20 cellular contexts compared by ENCODE assay signal in genomic region chr7:884191-885003, GRCh38. TPM values are rescaled to one million over a fixed set of nuclear protein-coding genes. Genes with fewer than 3 reads are reported as not detected.
DNase-seq lines count a peak whose midpoint lies in the region; ATAC-seq and TF ChIP-seq lines count a peak whose summit lies in the region.
"Had no signal": no experiment of that assay in that cellular context is flagged by ENCODE, and none has a peak within 500 bp of the region (broad histone marks: within the 10 kb centered on the region; RNA-seq: fewer than 3 reads in every experiment).

No MANE protein-coding gene starts in this region.

- H2BK5ac ChIP-seq in trophoblast cell (ENCODE audit: low read depth, low read length, poor library complexity): no peak overlapping the region

- no peaks in the 10 kb centered on the region for H3K79me1 ChIP-seq in trophoblast cell (ENCODE audit: low read length)

- POLR2A ChIA-PET in WTC11 (lab: Charles Lee): no interaction called here

- H3K18ac ChIP-seq in trophoblast cell (ENCODE audit: low read length): no peak overlapping the region

- peak overlapping the region; percentile 90 for H3K4ac ChIP-seq in trophoblast cell (ENCODE audit: low read depth, low read length)

- H3K36me3 ChIP-seq in trophoblast cell (ENCODE audit: control insufficient read depth in 1 of 2, insufficient read depth in 2 of 2, low read length in 2 of 2): peaks cover 46 to 50% of the 10 kb centered on the region in 2 experiments

- H3K4me2 ChIP-seq in trophoblast cell (ENCODE audit: low read length): no peak overlapping the region

- peak; percentile 37 for DNase-seq in CD14-positive monocyte (ENCODE audit: low spot score)
- no peak for DNase-seq in WTC11 (ENCODE audit: low spot score)
- peak in 2 of 3 donors; percentile 50 to 51 for DNase-seq in right cardiac atrium
- DNase-seq in trophoblast cell: no peak
- no peak for DNase-seq in globus pallidus (ENCODE audit: low spot score)
- DNase-seq in NAMALWA (ENCODE audit: low spot score): no peak
- no peak for DNase-seq in NCI-H1436 (lab: John Stamatoyannopoulos, UW)
- DNase-seq in NCI-H510A (lab: John Stamatoyannopoulos, UW): no peak
- DNase-seq: ACHN; activated CD4-positive, alpha-beta T cell treated with anti-CD3 and anti-CD28 coated beads for 36 hours; activated naive CD8-positive, alpha-beta T cell treated with anti-CD3 and anti-CD28 coated beads, Interleukin-2, amount 10 ng/mL, durations not matched to agents 7 days and 5 days; DMS79; KG1; MV-4-11; NCI-H2029; NCI-H446 treated with DMSO at 0.1 percent for 48 hours; stimulated activated CD8-positive, alpha-beta memory T cell treated with anti-CD3 and anti-CD28 coated beads, Interleukin-4, amount 100 ng/mL, for 48 hours had no signal

- H3K27me3 Mint-ChIP-seq in CD14-positive monocyte (ENCODE audit: low read depth in 3 of 3) (no peaks in the 10 kb centered on the region), WTC11 (ENCODE audit: low read depth) (no peaks in the 10 kb centered on the region)
- H3K27me3 Mint-ChIP-seq: activated CD4-positive, alpha-beta T cell treated with anti-CD3 and anti-CD28 coated beads for 36 hours; activated naive CD8-positive, alpha-beta T cell treated with anti-CD3 and anti-CD28 coated beads, Interleukin-2, amount 10 ng/mL, durations not matched to agents 7 days and 5 days; activated T-helper 17 cell treated with anti-CD3 and anti-CD28 coated beads, Interleukin-2, amount 50 U/mL, for 72 hours had no signal

- no peaks in the 10 kb centered on the region for H3K27me3 ChIP-seq in right cardiac atrium (ENCODE audit: control insufficient read depth, insufficient read depth)
- H3K27me3 ChIP-seq in trophoblast cell (ENCODE audit: insufficient read depth, low read length): no peaks in the 10 kb centered on the region
- H3K27me3 ChIP-seq: esophagus muscularis mucosa, gastroesophageal sphincter had no signal

- no peak overlapping the region for H3K23ac ChIP-seq in trophoblast cell (ENCODE audit: low read length)

- WGBS in right cardiac atrium: 89% methylated on average over 31 of the region's 31 CpGs
- no CpG with 5 or more reads among the region's 31 CpGs for WGBS in trophoblast cell (ENCODE audit: extremely low coverage, insufficient coverage, insufficient read length)

- no peak overlapping the region for H3K9ac ChIP-seq in trophoblast cell (ENCODE audit: low read length)

- no peak overlapping the region for H3K27ac ChIP-seq in right cardiac atrium (ENCODE audit: low read length)
- no peak overlapping the region for H3K27ac ChIP-seq in trophoblast cell (ENCODE audit: low read depth, low read length)

- H3K4me3 Mint-ChIP-seq in CD14-positive monocyte: no peak overlapping the region
- H3K4me3 Mint-ChIP-seq in WTC11: no peak overlapping the region
- H3K4me3 Mint-ChIP-seq: activated CD4-positive, alpha-beta T cell treated with anti-CD3 and anti-CD28 coated beads for 36 hours; activated naive CD8-positive, alpha-beta T cell treated with anti-CD3 and anti-CD28 coated beads, Interleukin-2, amount 10 ng/mL, durations not matched to agents 7 days and 5 days; activated T-helper 17 cell treated with anti-CD3 and anti-CD28 coated beads, Interleukin-2, amount 50 U/mL, for 72 hours had no signal

- no peak overlapping the region for H3K14ac ChIP-seq in trophoblast cell (ENCODE audit: low read length)

- H4K12ac ChIP-seq in trophoblast cell (ENCODE audit: low read depth, low read length): peak overlapping the region; percentile 16

- H3K4me1 ChIP-seq in right cardiac atrium (ENCODE audit: control insufficient read depth, insufficient read depth, low read length) (peaks cover 7% of the 10 kb centered on the region), trophoblast cell (ENCODE audit: control insufficient read depth in 1 of 2, insufficient read depth in 2 of 2, low read length in 2 of 2) (peaks cover 7 to 14% of the 10 kb centered on the region in 2 experiments)

- intact Hi-C loops in CD14-positive monocyte (cut with micrococcal nuclease): loop anchor here in 1 of 2 donors (10.0 kb wide), 1 partner anchor 270 kb away; no protein-coding TSS in a partner anchor
- intact Hi-C loops in right cardiac atrium (cut with DNase I): no loop called here

- peaks cover 2% of the 10 kb centered on the region for H3K4me1 Mint-ChIP-seq in CD14-positive monocyte
- peaks cover 4% of the 10 kb centered on the region; the same call in 1 of the 2 replicates for H3K4me1 Mint-ChIP-seq in WTC11

- H2AK5ac ChIP-seq in trophoblast cell (ENCODE audit: low read length): no peak overlapping the region

- H3K36me3 Mint-ChIP-seq in CD14-positive monocyte: peaks cover 22 to 55% of the 10 kb centered on the region in 2 donors
- H3K36me3 Mint-ChIP-seq in WTC11: peaks cover 16% of the 10 kb centered on the region

- no peak overlapping the region for H3K27ac Mint-ChIP-seq in CD14-positive monocyte
- peak overlapping the region; percentile 42 for H3K27ac Mint-ChIP-seq in WTC11
- H3K27ac Mint-ChIP-seq: activated CD4-positive, alpha-beta T cell treated with anti-CD3 and anti-CD28 coated beads for 36 hours; activated naive CD8-positive, alpha-beta T cell treated with anti-CD3 and anti-CD28 coated beads, Interleukin-2, amount 10 ng/mL, durations not matched to agents 7 days and 5 days; activated T-helper 17 cell treated with anti-CD3 and anti-CD28 coated beads, Interleukin-2, amount 50 U/mL, for 72 hours had no signal

- H3K79me2 ChIP-seq in trophoblast cell (ENCODE audit: control insufficient read depth, insufficient read depth, low read length, poor library complexity): peaks cover 43% of the 10 kb centered on the region

- H4K8ac ChIP-seq in trophoblast cell (ENCODE audit: low read depth, low read length): no peak overlapping the region

- TF ChIP-seq CTCF in CD14-positive monocyte (IDR thresholded peaks at IDR 0.05) (no peak), WTC11 (IDR thresholded peaks at IDR 0.05) (no peak)

- CTCF ChIA-PET in WTC11 (lab: Charles Lee): interaction anchor here (1.3 kb wide), 1 partner anchor 11 kb away, joined by 5 read pairs; no protein-coding TSS in a partner anchor

- H3K9me3 Mint-ChIP-seq in CD14-positive monocyte (peaks cover 0 to 4% (median 0%) of the 10 kb centered on the region in 7 donors), WTC11 (no peaks in the 10 kb centered on the region)
- H3K9me3 Mint-ChIP-seq: activated naive CD8-positive, alpha-beta T cell treated with anti-CD3 and anti-CD28 coated beads, Interleukin-2, amount 10 ng/mL, durations not matched to agents 7 days and 5 days; activated T-helper 17 cell treated with anti-CD3 and anti-CD28 coated beads, Interleukin-2, amount 50 U/mL, for 72 hours had no signal

- no peak overlapping the region for H2BK12ac ChIP-seq in trophoblast cell (ENCODE audit: low read length)

- ATAC-seq in WTC11 (no peak), right cardiac atrium (no peak)
- ATAC-seq: activated CD4-positive, alpha-beta T cell treated with anti-CD3 and anti-CD28 coated beads for 36 hours; activated T-helper 17 cell treated with anti-CD3 and anti-CD28 coated beads, Interleukin-2, amount 50 U/mL, for 72 hours; gastroesophageal sphincter had no signal

- H3K9me3 ChIP-seq in right cardiac atrium (ENCODE audit: control insufficient read depth, low read length) (no peaks in the 10 kb centered on the region), trophoblast cell (ENCODE audit: insufficient read depth, low read depth, low read length) (no peaks in the 10 kb centered on the region)
- H3K9me3 ChIP-seq: esophagus muscularis mucosa, gastroesophageal sphincter had no signal

- H2BK120ac ChIP-seq in trophoblast cell (ENCODE audit: insufficient read depth, low read length, poor library complexity): no peak overlapping the region

- H2AFZ ChIP-seq in trophoblast cell (ENCODE audit: insufficient read depth, low read length, poor library complexity): no peak overlapping the region

- no peak overlapping the region for H4K91ac ChIP-seq in trophoblast cell (ENCODE audit: low read depth, low read length)

- H3K4me3 ChIP-seq in right cardiac atrium (ENCODE audit: low read length): no peak overlapping the region
- no peak overlapping the region for H3K4me3 ChIP-seq in trophoblast cell (ENCODE audit: low read depth, low read length)
- H3K4me3 ChIP-seq: esophagus muscularis mucosa, gastroesophageal sphincter had no signal

TF ChIP-seq in WTC11, 78 proteins besides CTCF, POLR2A, EP300 and RAD21 (continues in another document):
- TF ChIP-seq, protein P1, sequence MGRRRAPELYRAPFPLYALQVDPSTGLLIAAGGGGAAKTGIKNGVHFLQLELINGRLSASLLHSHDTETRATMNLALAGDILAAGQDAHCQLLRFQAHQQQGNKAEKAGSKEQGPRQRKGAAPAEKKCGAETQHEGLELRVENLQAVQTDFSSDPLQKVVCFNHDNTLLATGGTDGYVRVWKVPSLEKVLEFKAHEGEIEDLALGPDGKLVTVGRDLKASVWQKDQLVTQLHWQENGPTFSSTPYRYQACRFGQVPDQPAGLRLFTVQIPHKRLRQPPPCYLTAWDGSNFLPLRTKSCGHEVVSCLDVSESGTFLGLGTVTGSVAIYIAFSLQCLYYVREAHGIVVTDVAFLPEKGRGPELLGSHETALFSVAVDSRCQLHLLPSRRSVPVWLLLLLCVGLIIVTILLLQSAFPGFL (CRISPR knock-in tag; IDR thresholded peaks at IDR 0.05; ENCODE audit: borderline replicate concordance): no peak
- no peak for TF ChIP-seq TP53 (CRISPR knock-in tag; IDR thresholded peaks at IDR 0.05)
- TF ChIP-seq SP1 (CRISPR knock-in tag; conservative IDR thresholded peaks at IDR 0.05): no peak
- TF ChIP-seq NFE2L1 (CRISPR knock-in tag; IDR thresholded peaks at IDR 0.05): no peak

RNA-seq across cellular contexts. Expression of gene GET4, which starts 8.0 kb away (rescaled TPM):
- polyA plus RNA-seq in CD14-positive monocyte (10 to 100 TPM; 20.1 to 25.5 TPM), right cardiac atrium (22.2 TPM)
- total RNA-seq in WTC11 (2021) (73.0 to 82.0 TPM (median 73.4 TPM) in 3 replicates), right cardiac atrium (10 to 100 TPM; 20.1 to 23.6 (median 22.2) TPM)
- 81.6 and 84.3 TPM in 2 replicates for polyA plus RNA-seq in trophoblast cell (2013)

RNA-seq across cellular contexts. Expression of gene SUN1, which starts 52.1 kb away (rescaled TPM):
- polyA plus RNA-seq in CD14-positive monocyte (10 to 100 TPM; 44.2 to 51.5 TPM), right cardiac atrium (86.9 TPM)
- total RNA-seq in WTC11 (2021) (149 to 158 TPM (median 156 TPM) in 3 replicates), right cardiac atrium (100 to 1,000 TPM; 139 to 163 (median 147) TPM)
- 85.9 and 88.3 TPM in 2 replicates for polyA plus RNA-seq in trophoblast cell (2013)

Comparison
In these comparisons a context has a peak if more than half of its experiments do, and no peak if none do; other contexts are left out.
1. DNase-seq: peak in CD14-positive monocyte (single experiment) and right cardiac atrium (2 of 3); none in WTC11 (single experiment), trophoblast cell (0 of 2), globus pallidus (single experiment), NAMALWA (single experiment), NCI-H1436 (single experiment) and NCI-H510A (single experiment).